ENCODE assay signal across 8 cellular contexts in genomic region chr11:46369458-46370152, GRCh38. TPM values are rescaled to one million over a fixed set of nuclear protein-coding genes. Genes with fewer than 3 reads are reported as not detected.
DNase-seq lines count a peak whose midpoint lies in the region; ATAC-seq and TF ChIP-seq lines count a peak whose summit lies in the region.

No MANE protein-coding gene starts in this region.

- ATAC-seq in HG02870 (IDR thresholded peaks at IDR 0.05; ENCODE audit: unreplicated experiment) = peak; percentile 47
- peak; percentile 60 to 73 for ATAC-seq in activated T-cell treated with anti-CD3 and anti-CD28 coated beads, Interleukin-2, amount 50 U/mL, for 4 hours
- ATAC-seq in GM19467 (IDR thresholded peaks at IDR 0.05; ENCODE audit: unreplicated experiment) = no peak

- H3K4me1 Mint-ChIP-seq in activated T-cell treated with anti-CD3 and anti-CD28 coated beads, Interleukin-2, amount 50 U/mL, for 4 hours (ENCODE audit: low read depth) = peaks cover 34% of the 10 kb centered on the region
- peaks cover 5% of the 10 kb centered on the region for H3K4me1 Mint-ChIP-seq in progenitor cell of endocrine pancreas (ENCODE audit: low read depth)

- H3K36me3 Mint-ChIP-seq in activated T-cell treated with anti-CD3 and anti-CD28 coated beads, Interleukin-2, amount 50 U/mL, for 4 hours (ENCODE audit: insufficient read depth) = peaks cover 12% of the 10 kb centered on the region
- peaks cover 4% of the 10 kb centered on the region for H3K36me3 Mint-ChIP-seq in progenitor cell of endocrine pancreas (ENCODE audit: insufficient read depth)

- H3K4me3 Mint-ChIP-seq in activated T-cell treated with anti-CD3 and anti-CD28 coated beads, Interleukin-2, amount 50 U/mL, for 4 hours = no peak overlapping the region
- H3K4me3 Mint-ChIP-seq in progenitor cell of endocrine pancreas (ENCODE audit: low read depth) = no peak overlapping the region

- peak; percentile 86 for TF ChIP-seq CTCF in progenitor cell of endocrine pancreas (IDR thresholded peaks at IDR 0.05; ENCODE audit: unreplicated experiment)

- H3K9me3 Mint-ChIP-seq in activated T-cell treated with anti-CD3 and anti-CD28 coated beads, Interleukin-2, amount 50 U/mL, for 4 hours = no peaks in the 10 kb centered on the region
- no peaks in the 10 kb centered on the region for H3K9me3 Mint-ChIP-seq in progenitor cell of endocrine pancreas (ENCODE audit: low read depth)

- DNase-seq in NCI-H1436 (lab: John Stamatoyannopoulos, UW) (peak; percentile 46), NCI-H1436 treated with DMSO at 0.1 percent for 48 hours (lab: John Stamatoyannopoulos, UW) (no peak), NCI-H82 (lab: John Stamatoyannopoulos, UW) (peak; percentile 85), fibroblast of the conjunctiva (ENCODE audit: low read depth) (peak; percentile 54), progenitor cell of endocrine pancreas (ENCODE audit: low spot score, unreplicated experiment) (peak; percentile 63)
- DNase-seq in activated T-cell treated with anti-CD3 and anti-CD28 coated beads, Interleukin-2, amount 50 U/mL, for 4 hours = peak; percentile 53

- H3K27me3 Mint-ChIP-seq in activated T-cell treated with anti-CD3 and anti-CD28 coated beads, Interleukin-2, amount 50 U/mL, for 4 hours (ENCODE audit: low read depth) = no peaks in the 10 kb centered on the region
- H3K27me3 Mint-ChIP-seq in progenitor cell of endocrine pancreas = no peaks in the 10 kb centered on the region

- H3K27ac Mint-ChIP-seq in progenitor cell of endocrine pancreas = peak overlapping the region; percentile 67

RNA-seq across cellular contexts. Expression of gene MDK, which starts 11.9 kb away (rescaled TPM):
- 1 to 10 TPM; 2.1 to 3.0 (median 2.9) TPM for total RNA-seq in activated T-cell treated with anti-CD3 and anti-CD28 coated beads, Interleukin-2, amount 50 U/mL, for 4 hours
- total RNA-seq in progenitor cell of endocrine pancreas = 1,921 and 2,040 TPM in 2 replicates

RNA-seq across cellular contexts. Expression of gene CHRM4, which starts 22.0 kb away (rescaled TPM):
- under 1 TPM; 0.13 to 0.52 (median 0.25) TPM for total RNA-seq in activated T-cell treated with anti-CD3 and anti-CD28 coated beads, Interleukin-2, amount 50 U/mL, for 4 hours
- total RNA-seq in progenitor cell of endocrine pancreas = 0.51 and 0.81 TPM in 2 replicates

RNA-seq across cellular contexts. Expression of gene DGKZ, which starts 22.3 kb away (rescaled TPM):
- 100 to 1,000 TPM; 112 to 122 (median 118) TPM for total RNA-seq in activated T-cell treated with anti-CD3 and anti-CD28 coated beads, Interleukin-2, amount 50 U/mL, for 4 hours
- 55.1 and 58.3 TPM in 2 replicates for total RNA-seq in progenitor cell of endocrine pancreas

Comparison
In these comparisons a context has a peak if more than half of its experiments do, and no peak if none do; other contexts are left out.
1. RNA of gene MDK, which starts 11.9 kb away (total RNA-seq): 1,921 to 2,040 TPM in progenitor cell of endocrine pancreas; 2.1 to 3.0 TPM in activated T-cell treated with anti-CD3 and anti-CD28 coated beads, Interleukin-2, amount 50 U/mL, for 4 hours; every median in the first group is over 100 times any median in the second.